In the genomic region with DNA sequence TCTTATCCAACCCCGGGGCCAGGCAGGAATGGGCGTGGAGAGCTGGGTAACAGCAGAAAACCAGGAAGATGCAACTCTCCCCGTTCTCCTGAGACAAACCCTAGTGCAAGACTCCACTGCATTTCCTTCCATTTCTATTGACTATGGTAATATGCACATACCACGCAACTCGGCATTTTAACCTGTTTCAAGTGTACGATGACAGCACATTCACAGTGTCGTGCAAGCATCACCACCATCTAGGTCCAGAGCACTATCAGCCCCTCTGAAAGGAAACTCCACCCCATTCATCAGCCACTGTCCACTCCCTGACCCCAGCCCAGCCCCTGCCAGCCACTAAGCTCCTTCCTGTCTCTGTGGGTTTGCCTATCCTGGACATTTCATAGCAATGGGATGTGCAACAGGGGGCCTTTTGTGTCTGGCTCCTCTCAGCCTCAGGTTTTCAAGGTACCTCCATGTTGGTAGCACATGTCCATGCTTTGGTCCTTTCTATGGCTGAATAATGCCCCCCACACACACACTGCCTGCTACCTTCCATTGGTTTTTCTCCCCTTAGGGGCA, we compare ENCODE assay signal across 2 cellular contexts.
A peak's percentile ranks its signal among the peaks of the same experiment; 100 is the strongest.
TF ChIP-seq lines count a peak whose summit lies in the region.

No MANE protein-coding gene starts in this region.

TF ChIP-seq in A549, 52 proteins besides CTCF, POLR2A, EP300 and RAD21 (continued from another document):
- TF ChIP-seq HOXA7 (CRISPR knock-in tag; IDR thresholded peaks at IDR 0.05) (peak; percentile 32; the same call in 1 of the 2 replicates), FOSB (CRISPR knock-in tag; IDR thresholded peaks at IDR 0.05) (no peak), NPAS2 (CRISPR knock-in tag; IDR thresholded peaks at IDR 0.05; ENCODE audit: borderline replicate concordance) (no peak), POLR2AphosphoS2 (conservative IDR thresholded peaks at IDR 0.05; ENCODE audit: low read length) (peak; percentile 71; the same call in 1 of the 2 replicates), JUN (IDR thresholded peaks at IDR 0.05) (no peak), CBX2 (IDR thresholded peaks at IDR 0.05; ENCODE audit: borderline replicate concordance, low read depth) (no peak)

TF ChIP-seq in IMR-90, 13 proteins besides CTCF, POLR2A, EP300 and RAD21 (continued from another document):
- TF ChIP-seq MAZ (IDR thresholded peaks at IDR 0.05; ENCODE audit: borderline replicate concordance, low read depth, low read length) (no peak), RFX5 (IDR thresholded peaks at IDR 0.05; ENCODE audit: low read depth, low read length) (no peak), MAFK (IDR thresholded peaks at IDR 0.05; ENCODE audit: low read depth, low read length) (no peak), RCOR1 (IDR thresholded peaks at IDR 0.05; ENCODE audit: insufficient replicate concordance, low read length) (no peak), BHLHE40 (IDR thresholded peaks at IDR 0.05; ENCODE audit: low read depth, low read length) (no peak)
- TF ChIP-seq, protein P1, sequence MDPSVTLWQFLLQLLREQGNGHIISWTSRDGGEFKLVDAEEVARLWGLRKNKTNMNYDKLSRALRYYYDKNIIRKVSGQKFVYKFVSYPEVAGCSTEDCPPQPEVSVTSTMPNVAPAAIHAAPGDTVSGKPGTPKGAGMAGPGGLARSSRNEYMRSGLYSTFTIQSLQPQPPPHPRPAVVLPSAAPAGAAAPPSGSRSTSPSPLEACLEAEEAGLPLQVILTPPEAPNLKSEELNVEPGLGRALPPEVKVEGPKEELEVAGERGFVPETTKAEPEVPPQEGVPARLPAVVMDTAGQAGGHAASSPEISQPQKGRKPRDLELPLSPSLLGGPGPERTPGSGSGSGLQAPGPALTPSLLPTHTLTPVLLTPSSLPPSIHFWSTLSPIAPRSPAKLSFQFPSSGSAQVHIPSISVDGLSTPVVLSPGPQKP (IDR thresholded peaks at IDR 0.05; ENCODE audit: borderline replicate concordance, low read depth, low read length): no peak
